Comparison of ENCODE assay signal across 1 cellular context in genomic region chr18:34611904-34612303, GRCh38.
TF ChIP-seq lines count a peak whose summit lies in the region.

No MANE protein-coding gene starts in this region.

TF ChIP-seq in H1, 55 proteins besides CTCF, POLR2A, EP300 and RAD21:
- TF ChIP-seq CHD7 (IDR thresholded peaks at IDR 0.05; ENCODE audit: insufficient replicate concordance, low read length) (no peak), NRF1 (IDR thresholded peaks at IDR 0.05; ENCODE audit: low read depth, low read length) (no peak), JUN (IDR thresholded peaks at IDR 0.05; ENCODE audit: low read depth, low read length) (no peak), BRCA1 (IDR thresholded peaks at IDR 0.05; ENCODE audit: low read depth, low read length) (no peak), KDM5A (IDR thresholded peaks at IDR 0.05; ENCODE audit: low read length) (no peak), CHD1 (IDR thresholded peaks at IDR 0.05; ENCODE audit: low read depth, low read length) (no peak), KDM4A (IDR thresholded peaks at IDR 0.05; ENCODE audit: low read depth, low read length, severe bottlenecking) (no peak)
